ENCODE assay signal across 8 cellular contexts in the genomic region with DNA sequence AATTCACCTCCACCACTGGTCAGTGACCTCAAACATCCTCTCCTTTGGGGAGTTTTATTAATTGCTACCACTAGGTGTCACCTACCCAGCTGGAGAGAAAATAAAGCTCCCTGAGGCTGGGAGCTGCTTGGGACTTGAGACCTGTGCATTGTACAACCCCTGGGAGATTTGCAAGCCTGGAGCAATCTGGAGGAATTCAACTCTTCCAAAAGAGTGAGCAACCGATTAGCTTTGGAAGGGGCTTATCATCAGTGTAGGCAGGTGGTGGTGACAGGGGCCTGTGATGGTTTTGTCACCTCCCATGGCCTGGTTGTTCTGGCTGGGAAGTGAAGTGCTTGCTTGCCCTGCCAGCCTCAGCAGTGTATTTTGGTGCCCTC. TPM values are rescaled to one million over a fixed set of nuclear protein-coding genes. Genes with fewer than 3 reads are reported as not detected.
DNase-seq lines count a peak whose midpoint lies in the region; ATAC-seq and TF ChIP-seq lines count a peak whose summit lies in the region.

No MANE protein-coding gene starts in this region.

- H3K36me3 Mint-ChIP-seq in activated naive CD4-positive, alpha-beta T cell treated with anti-CD3 and anti-CD28 coated beads, Interleukin-2, amount 10 ng/mL, durations not matched to agents 7 days and 5 days: no peaks in the 10 kb centered on the region
- no peaks in the 10 kb centered on the region for H3K36me3 Mint-ChIP-seq in activated T-helper 17 cell treated with anti-CD3 and anti-CD28 coated beads, Interleukin-2, amount 50 U/mL, for 72 hours (ENCODE audit: low read depth)

- no peak overlapping the region for H3K4me3 Mint-ChIP-seq in activated naive CD4-positive, alpha-beta T cell treated with anti-CD3 and anti-CD28 coated beads, Interleukin-2, amount 10 ng/mL, durations not matched to agents 7 days and 5 days
- H3K4me3 Mint-ChIP-seq in activated T-helper 17 cell treated with anti-CD3 and anti-CD28 coated beads, Interleukin-2, amount 50 U/mL, for 72 hours: no peak overlapping the region

- H4K20me1 ChIP-seq in GM23248 (ENCODE audit: insufficient read depth): no peaks in the 10 kb centered on the region
- no peaks in the 10 kb centered on the region for H4K20me1 ChIP-seq in hepatocyte (ENCODE audit: insufficient read depth, poor library complexity, severe bottlenecking)

- TF ChIP-seq CTCF in hepatocyte (IDR thresholded peaks at IDR 0.05; ENCODE audit: poor library complexity): peak; percentile 49
- TF ChIP-seq CTCF in tibial nerve (IDR thresholded peaks at IDR 0.05): peak in 4 of 5 experiments; percentile 28 to 60 (median 48)

- no peak for TF ChIP-seq POLR2A in tibial nerve (IDR thresholded peaks at IDR 0.05)

- ATAC-seq in activated T-helper 17 cell treated with anti-CD3 and anti-CD28 coated beads, Interleukin-2, amount 50 U/mL, for 72 hours (replicated peaks): peak; percentile 59

- no peaks in the 10 kb centered on the region for H3K9me3 Mint-ChIP-seq in activated naive CD4-positive, alpha-beta T cell treated with anti-CD3 and anti-CD28 coated beads, Interleukin-2, amount 10 ng/mL, durations not matched to agents 7 days and 5 days
- no peaks in the 10 kb centered on the region for H3K9me3 Mint-ChIP-seq in activated T-helper 17 cell treated with anti-CD3 and anti-CD28 coated beads, Interleukin-2, amount 50 U/mL, for 72 hours

- H3K27me3 ChIP-seq in GM23248 (replicated peaks; ENCODE audit: insufficient read depth) (no peaks in the 10 kb centered on the region), hepatocyte (no peaks in the 10 kb centered on the region), tibial nerve (no peaks in the 10 kb centered on the region)

- H3K4me1 ChIP-seq in GM23248 (ENCODE audit: insufficient read depth) (no peaks in the 10 kb centered on the region), hepatocyte (ENCODE audit: insufficient read depth) (no peaks in the 10 kb centered on the region), tibial nerve (peaks cover 0 to 3% (median 0%) of the 10 kb centered on the region in 4 donors)

- no peak overlapping the region for H3K27ac Mint-ChIP-seq in activated naive CD4-positive, alpha-beta T cell treated with anti-CD3 and anti-CD28 coated beads, Interleukin-2, amount 10 ng/mL, durations not matched to agents 7 days and 5 days
- no peak overlapping the region for H3K27ac Mint-ChIP-seq in activated T-helper 17 cell treated with anti-CD3 and anti-CD28 coated beads, Interleukin-2, amount 50 U/mL, for 72 hours

- H3K9me3 ChIP-seq in GM23248 (ENCODE audit: low read depth) (no peaks in the 10 kb centered on the region), hepatocyte (ENCODE audit: low read depth) (no peaks in the 10 kb centered on the region), tibial nerve (no peaks in the 10 kb centered on the region)

- no peaks in the 10 kb centered on the region for H3F3A ChIP-seq in GM23248 (ENCODE audit: insufficient read depth)

- H2AFZ ChIP-seq in GM23248: no peak overlapping the region
- H2AFZ ChIP-seq in hepatocyte: no peak overlapping the region

- in situ Hi-C loops in GM23248 (cut with MboI): no loop called here

- no peaks in the 10 kb centered on the region for H3K4me1 Mint-ChIP-seq in activated naive CD4-positive, alpha-beta T cell treated with anti-CD3 and anti-CD28 coated beads, Interleukin-2, amount 10 ng/mL, durations not matched to agents 7 days and 5 days
- H3K4me1 Mint-ChIP-seq in activated T-helper 17 cell treated with anti-CD3 and anti-CD28 coated beads, Interleukin-2, amount 50 U/mL, for 72 hours: no peaks in the 10 kb centered on the region

- H3K9ac ChIP-seq in GM23248: no peak overlapping the region

- CTCF ChIA-PET in activated naive CD4-positive, alpha-beta T cell treated with anti-CD3 and anti-CD28 coated beads, Interleukin-2, amount 10 ng/mL, durations not matched to agents 7 days and 5 days (lab: Charles Lee): interaction anchor here (0.7 to 2.2 kb wide), 7 partner anchors 9 to 537 kb away, joined by 3 to 9 read pairs (median 3); partner anchors contain the start of gene N4BP2L2

- no peaks in the 10 kb centered on the region for H3K36me3 ChIP-seq in GM23248 (ENCODE audit: low read depth)
- H3K36me3 ChIP-seq in hepatocyte (replicated peaks; ENCODE audit: insufficient read depth, low read depth): no peaks in the 10 kb centered on the region
- no peaks in the 10 kb centered on the region for H3K36me3 ChIP-seq in tibial nerve

- no peak overlapping the region for H3K4me2 ChIP-seq in GM23248 (ENCODE audit: unreplicated experiment)
- no peak overlapping the region for H3K4me2 ChIP-seq in hepatocyte

- H3K9me2 ChIP-seq in GM23248 (ENCODE audit: insufficient read depth) (no peaks in the 10 kb centered on the region), hepatocyte (replicated peaks; ENCODE audit: insufficient read depth) (no peaks in the 10 kb centered on the region)

- DNase-seq in activated naive CD4-positive, alpha-beta T cell treated with anti-CD3 and anti-CD28 coated beads, Interleukin-2, amount 10 ng/mL, durations not matched to agents 7 days and 5 days: peak; percentile 22
- no peak for DNase-seq in activated naive CD4-positive, alpha-beta T cell treated with Interleukin-2 at 50 U/mL for 16 hours
- DNase-seq in GM23248 (peak; percentile 71), LHCN-M2 (ENCODE audit: low read depth) (peak; percentile 75), hepatocyte (ENCODE audit: low spot score) (peak; percentile 50), tibial nerve (ENCODE audit: low spot score in 2 of 2) (no peak), NCI-H187 (lab: John Stamatoyannopoulos, UW) (no peak)

- TF ChIP-seq EP300 in tibial nerve (IDR thresholded peaks at IDR 0.05): no peak

- no peaks in the 10 kb centered on the region for H3K79me2 ChIP-seq in GM23248 (ENCODE audit: insufficient read depth)
- H3K79me2 ChIP-seq in hepatocyte: no peaks in the 10 kb centered on the region

- H3K27me3 Mint-ChIP-seq in activated naive CD4-positive, alpha-beta T cell treated with anti-CD3 and anti-CD28 coated beads, Interleukin-2, amount 10 ng/mL, durations not matched to agents 7 days and 5 days: peaks cover 7% of the 10 kb centered on the region
- H3K27me3 Mint-ChIP-seq in activated T-helper 17 cell treated with anti-CD3 and anti-CD28 coated beads, Interleukin-2, amount 50 U/mL, for 72 hours: no peaks in the 10 kb centered on the region

- 69 to 87% methylated on average over 1 of the region's 1 CpG for WGBS in GM23248 (ENCODE audit: low coverage in 1 of 2, low lambda C conversion rate in 2 of 2, missing lambda C conversion rate in 2 of 2), 2 experiments
- WGBS in hepatocyte (ENCODE audit: low lambda C conversion rate, missing lambda C conversion rate): 54% methylated on average over 1 of the region's 1 CpG
- 73 to 74% methylated on average over 1 of the region's 1 CpG for WGBS in tibial nerve, 2 donors

- H3K27ac ChIP-seq in GM23248 (no peak overlapping the region), hepatocyte (no peak overlapping the region), tibial nerve (no peak overlapping the region)

- H3K4me3 ChIP-seq in GM23248 (no peak overlapping the region), hepatocyte (no peak overlapping the region), tibial nerve (no peak overlapping the region)

RNA-seq across cellular contexts. Expression of gene FRY, which starts 30.2 kb away (rescaled TPM):
- total RNA-seq in GM23248 (2014; rRNA removed; shearing (Covaris generic)): 3.4 and 4.3 TPM in 2 replicates
- polyA plus RNA-seq in GM23248 (2016; fragmentation: Nextera tagmentation; extraction: Ambion mirVana) (2.2 and 2.3 TPM in 2 replicates), hepatocyte (1.5 and 2.4 TPM in 2 replicates)
- total RNA-seq in LHCN-M2 (2014; rRNA removed) (2.5 TPM in 2 replicates), hepatocyte (3.7 and 6.4 TPM in 2 replicates), tibial nerve (10 to 100 TPM; 48.9 to 94.6 (median 75.8) TPM)
- polyA plus RNA-seq in LHCN-M2 (2012): 6.3 TPM
- total RNA-seq in activated T-helper 17 cell treated with anti-CD3 and anti-CD28 coated beads, Interleukin-2, amount 50 U/mL, for 72 hours: 10 to 100 TPM in 1 of 2 donors, 1 to 10 TPM in 1; 7.0 to 10.8 TPM

Comparison
In these comparisons a context has a peak if more than half of its experiments do, and no peak if none do; other contexts are left out.
1. DNase-seq: peak in activated naive CD4-positive, alpha-beta T cell treated with anti-CD3 and anti-CD28 coated beads, Interleukin-2, amount 10 ng/mL, durations not matched to agents 7 days and 5 days (single experiment), GM23248 (single experiment), LHCN-M2 (single experiment) and hepatocyte (single experiment); none in activated naive CD4-positive, alpha-beta T cell treated with Interleukin-2 at 50 U/mL for 16 hours (single experiment), tibial nerve (0 of 2) and NCI-H187 (0 of 2).